ENCODE assay signal across 2 cellular contexts in the genomic region with DNA sequence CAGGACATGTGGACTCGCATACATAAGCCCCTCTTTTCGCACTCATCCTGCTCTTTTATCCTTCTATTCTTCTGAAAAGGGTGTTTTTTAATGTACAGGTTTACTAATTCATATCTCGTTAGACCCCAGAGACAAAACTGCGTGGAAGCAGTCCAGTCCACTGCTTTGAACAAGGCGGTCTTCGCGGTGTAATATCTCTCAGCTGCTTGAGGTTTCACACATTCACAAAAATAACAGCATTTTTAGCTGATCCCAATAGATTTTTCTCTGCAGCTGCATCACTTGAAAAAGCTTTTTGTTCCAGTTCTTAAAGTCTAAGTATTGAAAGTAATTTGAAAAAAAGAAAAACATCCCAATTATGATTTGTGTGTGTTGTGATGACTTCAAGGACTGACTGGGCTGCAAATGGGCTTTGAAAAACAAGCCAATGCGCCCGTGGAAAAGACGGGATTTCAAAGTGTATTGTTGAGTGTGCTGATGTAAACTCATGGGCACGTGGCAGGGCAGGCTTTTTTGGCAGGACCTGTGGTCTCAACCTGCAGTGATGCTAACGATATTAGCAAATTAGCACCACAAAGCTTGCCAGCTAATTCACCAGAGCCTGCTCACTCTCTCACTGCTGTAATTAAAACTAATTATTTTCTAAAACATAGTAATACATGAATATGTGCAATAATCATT.
TF ChIP-seq lines count a peak whose summit lies in the region.

No MANE protein-coding gene starts in this region.

TF ChIP-seq in SK-N-SH, 30 proteins besides CTCF, POLR2A, EP300 and RAD21:
- TF ChIP-seq NRF1 (IDR thresholded peaks at IDR 0.05; ENCODE audit: low read depth, low read length) (no peak), MXI1 (IDR thresholded peaks at IDR 0.05; ENCODE audit: low read depth, low read length) (0 out of 2 replicates have a peak, but pooled peaks have one; percentile 13)
TF ChIP-seq in SK-N-SH: peak in this region for 1.

TF ChIP-seq in SK-N-SH treated with all-trans-retinoic acid at 6 μM for 48 hours, 23 proteins besides CTCF, POLR2A, EP300 and RAD21:
- TF ChIP-seq PPARA (CRISPR knock-in tag; IDR thresholded peaks at IDR 0.05; ENCODE audit: borderline replicate concordance) (no peak), ZNF565 (CRISPR knock-in tag; conservative IDR thresholded peaks at IDR 0.05; ENCODE audit: low read depth) (no peak), ZC3H10 (CRISPR knock-in tag; IDR thresholded peaks at IDR 0.05) (no peak), GLIS3 (CRISPR knock-in tag; IDR thresholded peaks at IDR 0.05) (no peak), ZFP3 (CRISPR knock-in tag; IDR thresholded peaks at IDR 0.05) (no peak), CSDC2 (CRISPR knock-in tag; IDR thresholded peaks at IDR 0.05) (no peak), ESRRG (CRISPR knock-in tag; IDR thresholded peaks at IDR 0.05) (no peak), ISL1 (CRISPR knock-in tag; IDR thresholded peaks at IDR 0.05) (no peak), TOX (CRISPR knock-in tag; IDR thresholded peaks at IDR 0.05; ENCODE audit: borderline replicate concordance) (no peak), OSR1 (CRISPR knock-in tag; IDR thresholded peaks at IDR 0.05) (no peak), ZNF70 (CRISPR knock-in tag; IDR thresholded peaks at IDR 0.05) (no peak), SNAI2 (CRISPR knock-in tag; IDR thresholded peaks at IDR 0.05) (no peak), ARNTL (CRISPR knock-in tag; IDR thresholded peaks at IDR 0.05; ENCODE audit: borderline replicate concordance, low read depth) (no peak)
- TF ChIP-seq, protein P1, sequence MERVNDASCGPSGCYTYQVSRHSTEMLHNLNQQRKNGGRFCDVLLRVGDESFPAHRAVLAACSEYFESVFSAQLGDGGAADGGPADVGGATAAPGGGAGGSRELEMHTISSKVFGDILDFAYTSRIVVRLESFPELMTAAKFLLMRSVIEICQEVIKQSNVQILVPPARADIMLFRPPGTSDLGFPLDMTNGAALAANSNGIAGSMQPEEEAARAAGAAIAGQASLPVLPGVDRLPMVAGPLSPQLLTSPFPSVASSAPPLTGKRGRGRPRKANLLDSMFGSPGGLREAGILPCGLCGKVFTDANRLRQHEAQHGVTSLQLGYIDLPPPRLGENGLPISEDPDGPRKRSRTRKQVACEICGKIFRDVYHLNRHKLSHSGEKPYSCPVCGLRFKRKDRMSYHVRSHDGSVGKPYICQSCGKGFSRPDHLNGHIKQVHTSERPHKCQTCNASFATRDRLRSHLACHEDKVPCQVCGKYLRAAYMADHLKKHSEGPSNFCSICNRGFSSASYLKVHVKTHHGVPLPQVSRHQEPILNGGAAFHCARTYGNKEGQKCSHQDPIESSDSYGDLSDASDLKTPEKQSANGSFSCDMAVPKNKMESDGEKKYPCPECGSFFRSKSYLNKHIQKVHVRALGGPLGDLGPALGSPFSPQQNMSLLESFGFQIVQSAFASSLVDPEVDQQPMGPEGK (CRISPR knock-in tag; IDR thresholded peaks at IDR 0.05; ENCODE audit: borderline replicate concordance): no peak
- TF ChIP-seq, protein P2, sequence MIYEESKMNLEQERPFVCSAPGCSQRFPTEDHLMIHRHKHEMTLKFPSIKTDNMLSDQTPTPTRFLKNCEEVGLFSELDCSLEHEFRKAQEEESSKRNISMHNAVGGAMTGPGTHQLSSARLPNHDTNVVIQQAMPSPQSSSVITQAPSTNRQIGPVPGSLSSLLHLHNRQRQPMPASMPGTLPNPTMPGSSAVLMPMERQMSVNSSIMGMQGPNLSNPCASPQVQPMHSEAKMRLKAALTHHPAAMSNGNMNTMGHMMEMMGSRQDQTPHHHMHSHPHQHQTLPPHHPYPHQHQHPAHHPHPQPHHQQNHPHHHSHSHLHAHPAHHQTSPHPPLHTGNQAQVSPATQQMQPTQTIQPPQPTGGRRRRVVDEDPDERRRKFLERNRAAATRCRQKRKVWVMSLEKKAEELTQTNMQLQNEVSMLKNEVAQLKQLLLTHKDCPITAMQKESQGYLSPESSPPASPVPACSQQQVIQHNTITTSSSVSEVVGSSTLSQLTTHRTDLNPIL (CRISPR knock-in tag; IDR thresholded peaks at IDR 0.05; ENCODE audit: low read depth): no peak
